In genomic region chr2:221342388-221342787, GRCh38 we compare ENCODE assay signal across 6 cellular contexts.
"Had no signal": no experiment of that assay in that cellular context is flagged by ENCODE, and none has a peak within 500 bp of the region (broad histone marks: within the 10 kb centered on the region; RNA-seq: fewer than 3 reads in every experiment).

No MANE protein-coding gene starts in this region.

- H3K4me3 Mint-ChIP-seq: IgD-negative memory B cell had no signal

- DNase-seq: IMR-90, KBM-7, KG1 had no signal

- ATAC-seq: HepG2, K562 had no signal

- H3K27ac Mint-ChIP-seq: IgD-negative memory B cell had no signal

- H3K9me3 Mint-ChIP-seq: IgD-negative memory B cell had no signal
